ENCODE assay signal across 10 cellular contexts in the genomic region with DNA sequence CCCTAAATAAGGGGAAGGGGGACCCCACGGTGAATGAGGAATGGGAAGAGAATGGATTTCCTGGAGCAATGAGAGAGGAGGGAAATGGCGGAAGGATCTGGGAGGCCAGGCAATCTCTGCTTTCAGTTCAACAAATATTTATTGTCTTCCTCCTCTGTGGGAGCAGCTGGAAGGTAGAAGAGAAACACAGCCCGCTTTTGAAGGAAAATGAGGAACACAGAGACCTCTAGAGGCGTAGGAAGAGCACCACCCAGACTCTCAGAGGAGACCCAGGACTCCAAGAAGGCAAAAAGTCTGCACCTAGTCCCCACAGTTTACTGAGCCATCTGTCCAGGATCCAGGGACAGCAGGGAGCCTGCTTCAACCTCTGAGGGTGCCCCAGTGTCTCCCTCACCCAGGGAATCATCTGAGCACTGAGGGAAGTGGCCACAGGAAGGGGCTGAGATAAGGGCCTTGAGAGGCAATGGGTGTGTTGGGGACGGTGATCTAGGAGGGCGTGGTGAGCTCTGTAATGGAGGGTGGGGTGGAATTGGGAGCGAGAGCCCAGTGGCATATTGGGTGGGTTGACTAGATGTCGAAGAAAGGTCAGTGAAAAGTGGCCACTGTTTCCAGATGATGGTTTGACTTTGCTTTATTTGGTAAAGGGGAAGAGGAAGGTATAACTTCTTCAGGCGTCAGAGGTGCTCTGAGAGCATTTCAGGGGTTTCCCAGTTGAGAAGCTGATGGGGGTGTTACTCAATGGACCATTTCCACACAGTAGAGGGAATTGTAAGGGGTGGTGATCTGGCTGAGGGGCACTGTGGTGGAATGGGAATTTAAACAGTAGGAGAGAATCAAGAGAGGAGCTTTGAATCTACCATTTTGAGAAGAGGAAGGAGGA. TPM values are rescaled to one million over a fixed set of nuclear protein-coding genes. Genes with fewer than 3 reads are reported as not detected.
DNase-seq lines count a peak whose midpoint lies in the region; ATAC-seq, FAIRE-seq and TF ChIP-seq lines count a peak whose summit lies in the region.
"Had no signal": no experiment of that assay in that cellular context is flagged by ENCODE, and none has a peak within 500 bp of the region (broad histone marks: within the 10 kb centered on the region; RNA-seq: fewer than 3 reads in every experiment).

No MANE protein-coding gene starts in this region.

- CTCF ChIA-PET in Caco-2 (lab: Charles Lee): interaction anchor here (1.0 to 1.4 kb wide), 2 partner anchors 35 to 44 kb away, joined by 4 to 5 read pairs; no protein-coding TSS in a partner anchor
- CTCF ChIA-PET in PC-3 (lab: Charles Lee): interaction anchor here (1.0 to 1.2 kb wide), 2 partner anchors 28 to 201 kb away, joined by 5 to 20 read pairs; a partner anchor contains a TSS

- H3K4me2 ChIP-seq in PC-3 (ENCODE audit: low read length): peak overlapping the region; percentile 84

- H3K9me3 ChIP-seq in Caco-2 (no peaks in the 10 kb centered on the region), PC-3 (ENCODE audit: low read length) (no peaks in the 10 kb centered on the region)
- H3K9me3 ChIP-seq: psoas muscle had no signal

- H3K4me3 Mint-ChIP-seq in Caco-2 (ENCODE audit: unreplicated experiment): peak overlapping the region; percentile 12
- H3K4me3 Mint-ChIP-seq in progenitor cell of endocrine pancreas (ENCODE audit: low read depth): no peak overlapping the region
- H3K4me3 Mint-ChIP-seq: activated CD4-positive, alpha-beta T cell treated with anti-CD3 and anti-CD28 coated beads for 36 hours had no signal

- no TSS peak for BruUV-seq in Caco-2 (replicated peaks; lab: Mats Ljungman, UMichigan)
- BruUV-seq in PC-3 (replicated peaks; lab: Mats Ljungman, UMichigan): TSS peak; percentile 74

- H3K27me3 ChIP-seq in Caco-2 (replicated peaks; ENCODE audit: control insufficient read depth, insufficient read depth, low read length) (no peaks in the 10 kb centered on the region), PC-3 (ENCODE audit: low read length) (no peaks in the 10 kb centered on the region)

- intact Hi-C loops in Caco-2 (cut with micrococcal nuclease; ENCODE audit: unreplicated experiment): no loop called here
- intact Hi-C loops in PC-3 (cut with micrococcal nuclease): loop anchor here (1.0 kb wide), 1 partner anchor 21 kb away; no protein-coding TSS in a partner anchor

- H3K9ac ChIP-seq in PC-3 (ENCODE audit: low read length): peak overlapping the region; percentile 68

- no peaks in the 10 kb centered on the region for H3K36me3 ChIP-seq in Caco-2 (ENCODE audit: control insufficient read depth, insufficient read depth, low read length)
- H3K36me3 ChIP-seq in PC-3 (ENCODE audit: low read depth, low read length): no peaks in the 10 kb centered on the region

- H2AFZ ChIP-seq in PC-3 (ENCODE audit: low read length): peak overlapping the region; percentile 37

- no peaks in the 10 kb centered on the region for H3F3A ChIP-seq in PC-3 (ENCODE audit: low read length, unreplicated experiment)

- no peak for DNase-seq in Caco-2
- peak; percentile 72 for DNase-seq in PC-3
- peak; percentile 66 for DNase-seq in fibroblast of the aortic adventitia (ENCODE audit: low read depth)
- DNase-seq in progenitor cell of endocrine pancreas (ENCODE audit: low spot score, unreplicated experiment): no peak
- no peak for DNase-seq in HuH-7.5 (ENCODE audit: low spot score)
- no peak for DNase-seq in frontal cortex (ENCODE audit: low spot score in 2 of 2)
- DNase-seq in stimulated activated CD4-positive, alpha-beta T cell treated with anti-CD3 and anti-CD28 coated beads, Interleukin-4, amount 100 ng/mL, for 4 hours: no peak
- no peak for DNase-seq in GM19240 (ENCODE audit: insufficient read length, low spot score)
- DNase-seq: activated CD4-positive, alpha-beta T cell treated with anti-CD3 and anti-CD28 coated beads for 36 hours had no signal

- H3K27me3 Mint-ChIP-seq in Caco-2 (ENCODE audit: insufficient read depth, unreplicated experiment): no peaks in the 10 kb centered on the region
- peaks cover 29% of the 10 kb centered on the region for H3K27me3 Mint-ChIP-seq in progenitor cell of endocrine pancreas

- TF ChIP-seq CTCF in Caco-2 (IDR thresholded peaks at IDR 0.05; ENCODE audit: insufficient read depth in 1 of 2, low read depth in 1 of 2, low read length in 1 of 2, severe bottlenecking in 1 of 2, unreplicated experiment in 1 of 2) (peak in 1 of 2 experiments; percentile 9), PC-3 (conservative IDR thresholded peaks at IDR 0.05; ENCODE audit: low read depth, low read length) (peak; percentile 64), fibroblast of the aortic adventitia (IDR thresholded peaks at IDR 0.05; ENCODE audit: insufficient read depth, low read length) (peak; percentile 38), progenitor cell of endocrine pancreas (IDR thresholded peaks at IDR 0.05; ENCODE audit: unreplicated experiment) (no peak)

- H3K27ac Mint-ChIP-seq in Caco-2 (ENCODE audit: unreplicated experiment) (peak overlapping the region; percentile 83), progenitor cell of endocrine pancreas (peak overlapping the region; percentile 43)
- H3K27ac Mint-ChIP-seq: activated CD4-positive, alpha-beta T cell treated with anti-CD3 and anti-CD28 coated beads for 36 hours had no signal

- POLR2A ChIA-PET in Caco-2 (lab: Charles Lee) (interaction anchor here (0.6 kb wide), 1 partner anchor 246 kb away, joined by 3 read pairs; no protein-coding TSS in a partner anchor), PC-3 (lab: Charles Lee; ENCODE audit: unreplicated experiment) (interaction anchor here (0.6 kb wide), 1 partner anchor 28 kb away, joined by 4 read pairs; no protein-coding TSS in a partner anchor)

- H3K9me3 Mint-ChIP-seq in Caco-2 (ENCODE audit: unreplicated experiment) (no peaks in the 10 kb centered on the region), progenitor cell of endocrine pancreas (ENCODE audit: low read depth) (no peaks in the 10 kb centered on the region)

- peaks cover 26% of the 10 kb centered on the region for H3K79me2 ChIP-seq in PC-3 (ENCODE audit: low read length)

- H3K4me1 ChIP-seq in Caco-2 (peaks cover 31% of the 10 kb centered on the region), PC-3 (ENCODE audit: insufficient read depth, low read length) (peaks cover 36% of the 10 kb centered on the region)
- H3K4me1 ChIP-seq: psoas muscle had no signal

- H3K9me2 ChIP-seq in PC-3 (replicated peaks; ENCODE audit: low read length): no peaks in the 10 kb centered on the region

- H3K27ac ChIP-seq in PC-3 (ENCODE audit: low read length): peak overlapping the region; percentile 90
- H3K27ac ChIP-seq: psoas muscle had no signal

- peak; percentile 67 for ATAC-seq in PC-3
- ATAC-seq: activated CD4-positive, alpha-beta T cell treated with anti-CD3 and anti-CD28 coated beads for 36 hours had no signal

- H3K4me3 ChIP-seq in Caco-2 (ENCODE audit: low read depth, low read length) (no peak overlapping the region), PC-3 (ENCODE audit: low read length) (peak overlapping the region; percentile 62), fibroblast of the aortic adventitia (ENCODE audit: low read depth, low read length) (peak overlapping the region; percentile 59)
- H3K4me3 ChIP-seq: psoas muscle had no signal

- no peaks in the 10 kb centered on the region for H4K20me1 ChIP-seq in PC-3 (ENCODE audit: low read length)

- FAIRE-seq in frontal cortex (lab: Jason Lieb, UNC): no peak

- H3K36me3 Mint-ChIP-seq in Caco-2 (ENCODE audit: insufficient read depth, unreplicated experiment) (peaks cover 6% of the 10 kb centered on the region), progenitor cell of endocrine pancreas (ENCODE audit: insufficient read depth) (no peaks in the 10 kb centered on the region)

- H3K4me1 Mint-ChIP-seq in Caco-2 (ENCODE audit: low read depth, unreplicated experiment) (peaks cover 23% of the 10 kb centered on the region), progenitor cell of endocrine pancreas (ENCODE audit: low read depth) (peaks cover 1% of the 10 kb centered on the region)
- H3K4me1 Mint-ChIP-seq: activated CD4-positive, alpha-beta T cell treated with anti-CD3 and anti-CD28 coated beads for 36 hours had no signal

RNA-seq across cellular contexts. Expression of a gene that starts 0.6 kb away (rescaled TPM):
- total RNA-seq in Caco-2 (2022) (0.75 and 0.88 TPM in 2 replicates), PC-3 (2014; rRNA removed) (2.0 and 5.5 TPM in 2 replicates), fibroblast of the aortic adventitia (ENCODE audit: low replicate concordance) (1.2 and 7.0 TPM in 2 replicates), progenitor cell of endocrine pancreas (not detected in 2 replicates), frontal cortex (not detected)

RNA-seq across cellular contexts. Expression of a gene that starts 2.8 kb away (rescaled TPM):
- total RNA-seq in Caco-2 (2022) (not detected in 2 replicates), PC-3 (2014; rRNA removed) (not detected in 2 replicates), fibroblast of the aortic adventitia (ENCODE audit: low replicate concordance) (not detected in 2 replicates), progenitor cell of endocrine pancreas (not detected in 2 replicates), frontal cortex (not detected)
- total RNA-seq: activated CD4-positive, alpha-beta T cell treated with anti-CD3 and anti-CD28 coated beads for 36 hours; psoas muscle had no signal

RNA-seq across cellular contexts. Expression of a gene that starts 5.0 kb away (rescaled TPM):
- total RNA-seq in Caco-2 (2022) (not detected in 2 replicates), PC-3 (2014; rRNA removed) (0.55 and 0.81 TPM in 2 replicates), fibroblast of the aortic adventitia (ENCODE audit: low replicate concordance) (not detected in 2 replicates), progenitor cell of endocrine pancreas (not detected in 2 replicates), frontal cortex (not detected)
- total RNA-seq: activated CD4-positive, alpha-beta T cell treated with anti-CD3 and anti-CD28 coated beads for 36 hours; psoas muscle had no signal

RNA-seq across cellular contexts. Expression of a gene that starts 23.7 kb away (rescaled TPM):
- total RNA-seq in Caco-2 (2022) (not detected in 2 replicates), PC-3 (2014; rRNA removed) (not detected in 2 replicates), fibroblast of the aortic adventitia (ENCODE audit: low replicate concordance) (not detected in 2 replicates), progenitor cell of endocrine pancreas (not detected in 2 replicates), frontal cortex (not detected)
- total RNA-seq: activated CD4-positive, alpha-beta T cell treated with anti-CD3 and anti-CD28 coated beads for 36 hours; psoas muscle had no signal

RNA-seq across cellular contexts. Expression of a gene that starts 42.4 kb away (rescaled TPM):
- 37.7 and 43.2 TPM in 2 replicates for total RNA-seq in Caco-2 (2022)
- total RNA-seq in PC-3 (2014; rRNA removed): 31.3 and 40.0 TPM in 2 replicates
- 21.1 and 42.0 TPM in 2 replicates for total RNA-seq in fibroblast of the aortic adventitia (ENCODE audit: low replicate concordance)
- 47.2 and 47.3 TPM in 2 replicates for total RNA-seq in progenitor cell of endocrine pancreas
- 5.7 TPM for total RNA-seq in frontal cortex

Comparison
In these comparisons a context has a peak if more than half of its experiments do, and no peak if none do; other contexts are left out.
1. DNase-seq: peak in PC-3 (single experiment) and fibroblast of the aortic adventitia (single experiment); none in Caco-2 (0 of 2), progenitor cell of endocrine pancreas (single experiment), HuH-7.5 (single experiment), frontal cortex (0 of 2), stimulated activated CD4-positive, alpha-beta T cell treated with anti-CD3 and anti-CD28 coated beads, Interleukin-4, amount 100 ng/mL, for 4 hours (0 of 2) and GM19240 (single experiment).